ENCODE assay signal across 31 cellular contexts in the genomic region with DNA sequence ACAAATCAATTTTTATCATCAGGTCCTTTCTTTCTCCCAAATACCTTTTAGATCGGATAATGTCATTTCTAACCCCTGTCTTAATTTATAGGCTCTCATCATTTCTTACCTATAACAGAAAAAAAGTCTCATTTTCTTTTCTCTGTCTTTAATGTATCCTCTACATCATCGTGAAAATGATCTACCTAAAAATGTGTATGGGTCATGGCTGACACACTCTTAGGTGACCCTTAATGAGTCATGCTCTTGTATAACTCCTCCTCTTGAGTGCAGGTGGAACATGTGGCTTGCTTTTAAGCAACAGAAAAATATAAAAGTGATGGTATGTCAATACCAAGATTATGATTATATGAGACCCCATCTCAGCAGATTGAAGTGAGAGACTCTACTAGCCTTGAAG.
DNase-seq lines count a peak whose midpoint lies in the region; ATAC-seq, FAIRE-seq and TF ChIP-seq lines count a peak whose summit lies in the region.
"Had no signal": no experiment of that assay in that cellular context is flagged by ENCODE, and none has a peak within 500 bp of the region (broad histone marks: within the 10 kb centered on the region; RNA-seq: fewer than 3 reads in every experiment).

No MANE protein-coding gene starts in this region.

- H3K4me1 ChIP-seq in A549 (peaks cover 86% of the 10 kb centered on the region), HEK293 (ENCODE audit: control insufficient read depth, insufficient read depth, low read length) (peaks cover 65% of the 10 kb centered on the region), keratinocyte (ENCODE audit: control insufficient read depth, extremely low read depth, insufficient read depth, low read length) (peaks cover 57% of the 10 kb centered on the region), uterus (peaks cover 0 to 13% of the 10 kb centered on the region in 2 donors), right lobe of liver (no peaks in the 10 kb centered on the region)

- no peaks in the 10 kb centered on the region for H3K9me3 ChIP-seq in A549
- H3K9me3 ChIP-seq in HEK293 (ENCODE audit: control insufficient read depth, insufficient read depth, low read depth, low read length): no peaks in the 10 kb centered on the region
- no peaks in the 10 kb centered on the region for H3K9me3 ChIP-seq in keratinocyte (ENCODE audit: control insufficient read depth, low read depth, low read length)
- H3K9me3 ChIP-seq in uterus: no peaks in the 10 kb centered on the region
- H3K9me3 ChIP-seq in right lobe of liver: no peaks in the 10 kb centered on the region
- H3K9me3 ChIP-seq: esophagus squamous epithelium, SK-N-SH, thoracic aorta had no signal

- H2AFZ ChIP-seq in keratinocyte (ENCODE audit: control insufficient read depth, low read length): no peak overlapping the region
- H2AFZ ChIP-seq: GM23338 had no signal

- no peaks in the 10 kb centered on the region for H3K27me3 ChIP-seq in keratinocyte (ENCODE audit: control insufficient read depth, extremely low read depth, insufficient read depth, low read length)
- no peaks in the 10 kb centered on the region for H3K27me3 ChIP-seq in uterus
- H3K27me3 ChIP-seq in right lobe of liver: no peaks in the 10 kb centered on the region
- H3K27me3 ChIP-seq: esophagus squamous epithelium had no signal

- H3K4me3 ChIP-seq in A549: no peak overlapping the region
- H3K4me3 ChIP-seq in HEK293 (ENCODE audit: low read depth, low read length): no peak overlapping the region
- no peak overlapping the region for H3K4me3 ChIP-seq in keratinocyte (ENCODE audit: control insufficient read depth in 2 of 3, extremely low read depth in 1 of 3, insufficient read depth in 2 of 3, low read depth in 1 of 3, low read length in 3 of 3)
- H3K4me3 ChIP-seq in uterus: no peak overlapping the region
- no peak overlapping the region for H3K4me3 ChIP-seq in right lobe of liver
- H3K4me3 ChIP-seq: coronary artery, esophagus squamous epithelium, GM23338, thoracic aorta had no signal

- no peak for TF ChIP-seq RAD21 in A549 (conservative IDR thresholded peaks at IDR 0.05 in 1 of 2, IDR thresholded peaks at IDR 0.05 in 1 of 2)

- no peak overlapping the region for H3K4me3 Mint-ChIP-seq in type B pancreatic cell
- H3K4me3 Mint-ChIP-seq: activated CD8-positive, alpha-beta T cell treated with anti-CD3 and anti-CD28 coated beads for 36 hours; CD8-positive, alpha-beta T cell; effector memory CD8-positive, alpha-beta T cell; GM23338; memory B cell had no signal

- no peaks in the 10 kb centered on the region for H3K27me3 Mint-ChIP-seq in type B pancreatic cell
- H3K27me3 Mint-ChIP-seq: activated CD8-positive, alpha-beta T cell treated with anti-CD3 and anti-CD28 coated beads for 36 hours; effector memory CD8-positive, alpha-beta T cell; memory B cell had no signal

- H3K4me1 Mint-ChIP-seq in type B pancreatic cell (ENCODE audit: unreplicated experiment): peaks cover 28% of the 10 kb centered on the region
- H3K4me1 Mint-ChIP-seq: memory B cell had no signal

- H3K9me1 ChIP-seq in keratinocyte (ENCODE audit: control insufficient read depth, extremely low read depth, insufficient read depth, low read length): no peaks in the 10 kb centered on the region

- peak overlapping the region; percentile 49; the same call in 2 of the 3 replicates for H3K4me2 ChIP-seq in A549
- no peak overlapping the region for H3K4me2 ChIP-seq in keratinocyte (ENCODE audit: control insufficient read depth, extremely low read depth, insufficient read depth, low read depth, low read length)
- H3K4me2 ChIP-seq: GM23338, SK-N-SH had no signal

- no peak for TF ChIP-seq POLR2A in A549 (IDR thresholded peaks at IDR 0.05; ENCODE audit: low read length)
- TF ChIP-seq POLR2A in uterus (IDR thresholded peaks at IDR 0.05): no peak
- TF ChIP-seq POLR2A in right lobe of liver (IDR thresholded peaks at IDR 0.05): no peak

- no peak for TF ChIP-seq EP300 in A549 (IDR thresholded peaks at IDR 0.05)

- dilution Hi-C loops in keratinocyte (cut with MboI; ENCODE audit: extremely low pct_ligation_motif_present, low sequenced_read_pairs): no loop called here

- peaks cover 6% of the 10 kb centered on the region for H3K36me3 Mint-ChIP-seq in type B pancreatic cell
- H3K36me3 Mint-ChIP-seq: activated naive CD4-positive, alpha-beta T cell treated with anti-CD3 and anti-CD28 coated beads, Interleukin-2, amount 50 U/mL, for 72 hours; CD8-positive, alpha-beta T cell; memory B cell had no signal

- POLR2A ChIA-PET in A549 (lab: Yijun Ruan, JAX) (no interaction called here), HEK293 (lab: Yijun Ruan, JAX) (no interaction called here)

- FAIRE-seq in A549 (lab: Jason Lieb, UNC): peak; percentile 23
- FAIRE-seq in RCC 7860 (lab: Jason Lieb, UNC): peak; percentile 31
- FAIRE-seq in keratinocyte (lab: Jason Lieb, UNC): peak; percentile 48
- FAIRE-seq: A204.1, frontal cortex had no signal

- CTCF ChIA-PET in A549 (lab: Yijun Ruan, JAX): no interaction called here
- CTCF ChIA-PET in HEK293 (lab: Yijun Ruan, JAX): no interaction called here

- TF ChIP-seq CTCF in A549 (IDR thresholded peaks at IDR 0.05): no peak
- no peak for TF ChIP-seq CTCF in HEK293 (tag by site-specific recombination; IDR thresholded peaks at IDR 0.05)
- no peak for TF ChIP-seq CTCF in keratinocyte (optimal IDR thresholded peaks at IDR 0.05 in 1 of 3, IDR thresholded peaks at IDR 0.05 in 1 of 3, conservative IDR thresholded peaks at IDR 0.05 in 1 of 3; ENCODE audit: extremely low read depth in 1 of 3, insufficient read depth in 2 of 3, low read length in 3 of 3)
- TF ChIP-seq CTCF in uterus (IDR thresholded peaks at IDR 0.05): no peak
- TF ChIP-seq CTCF in right lobe of liver (IDR thresholded peaks at IDR 0.05): no peak
- TF ChIP-seq CTCF in type B pancreatic cell (conservative IDR thresholded peaks at IDR 0.05): no peak

- DNase-seq in A549 (ENCODE audit: low read depth in 1 of 2, low spot score in 1 of 2) (no peak), RCC 7860 (ENCODE audit: low spot score) (no peak), keratinocyte (ENCODE audit: low read depth, low spot score) (peak; percentile 25), uterus (no peak), right lobe of liver (no peak), type B pancreatic cell (ENCODE audit: extremely low spot score, unreplicated experiment) (no peak), cortex of kidney (lab: John Stamatoyannopoulos, UW) (no peak)
- DNase-seq: activated CD4-positive, alpha-beta T cell treated with anti-CD3 and anti-CD28 coated beads for 1 hour; activated CD8-positive, alpha-beta T cell treated with anti-CD3 and anti-CD28 coated beads for 36 hours; anterior cingulate cortex; CD8-positive, alpha-beta T cell; effector memory CD8-positive, alpha-beta T cell; esophagus squamous epithelium; Karpas-422; left cardiac atrium; NCI-H1048; NCI-H187; NCI-H526; RPMI8226; SK-N-SH; stimulated activated naive CD4-positive, alpha-beta T cell; T-helper 2 cell had no signal

- peak overlapping the region; percentile 41 to 78; a peak in 4 of 6 replicates for H3K27ac ChIP-seq in A549
- H3K27ac ChIP-seq in HEK293 (ENCODE audit: extremely low read depth, low read depth, low read length): no peak overlapping the region
- H3K27ac ChIP-seq in keratinocyte (ENCODE audit: control insufficient read depth, insufficient read depth, low read length): no peak overlapping the region
- peak overlapping the region in 1 of 2 donors; percentile 17 for H3K27ac ChIP-seq in uterus
- H3K27ac ChIP-seq in right lobe of liver: no peak overlapping the region
- H3K27ac ChIP-seq: coronary artery had no signal

- no peak overlapping the region for H3K9ac ChIP-seq in keratinocyte (ENCODE audit: control insufficient read depth, extremely low read depth, insufficient read depth, low read length)
- H3K9ac ChIP-seq: SK-N-SH had no signal

- intact Hi-C loops in uterus (cut with DNase I; ENCODE audit: low total_unique reads) (no loop called here), right lobe of liver (cut with DNase I) (no loop called here)

- H3K36me3 ChIP-seq in HEK293 (ENCODE audit: control insufficient read depth in 2 of 2, insufficient read depth in 1 of 2, low read length in 2 of 2) (no peaks in the 10 kb centered on the region), keratinocyte (ENCODE audit: control insufficient read depth in 2 of 2, extremely low read depth in 1 of 2, insufficient read depth in 2 of 2, low read length in 2 of 2) (peaks cover 0 to 3% of the 10 kb centered on the region in 2 experiments), uterus (no peaks in the 10 kb centered on the region), right lobe of liver (no peaks in the 10 kb centered on the region)
- H3K36me3 ChIP-seq: esophagus squamous epithelium, thoracic aorta had no signal

- H3K9me3 Mint-ChIP-seq in type B pancreatic cell: peaks cover 3% of the 10 kb centered on the region
- H3K9me3 Mint-ChIP-seq: activated CD8-positive, alpha-beta T cell treated with anti-CD3 and anti-CD28 coated beads for 36 hours; activated T-helper 2 cell treated with anti-CD3 and anti-CD28 coated beads, Interferon-gamma antibody, Interleukin-2, Interleukin-4, amounts not matched to agents 10 μg/mL and 5 μg/mL and 100 μg/mL, durations not matched to agents 14 hours and 24 hours and 36 hours; CD8-positive, alpha-beta T cell; GM23338; memory B cell had no signal

- no peak overlapping the region for H3K27ac Mint-ChIP-seq in type B pancreatic cell
- H3K27ac Mint-ChIP-seq: activated CD8-positive, alpha-beta T cell treated with anti-CD3 and anti-CD28 coated beads for 36 hours; activated naive CD4-positive, alpha-beta T cell treated with anti-CD3 and anti-CD28 coated beads, Interleukin-2, amount 50 U/mL, for 72 hours; activated T-helper 2 cell treated with anti-CD3 and anti-CD28 coated beads, Interferon-gamma antibody, Interleukin-2, Interleukin-4, amounts not matched to agents 10 μg/mL and 5 μg/mL and 100 μg/mL, durations not matched to agents 14 hours and 24 hours and 36 hours; CD8-positive, alpha-beta T cell; effector memory CD8-positive, alpha-beta T cell; GM23338; memory B cell had no signal

- no peak for ATAC-seq in A549
- ATAC-seq in right lobe of liver: no peak
- ATAC-seq: activated CD8-positive, alpha-beta T cell treated with anti-CD3 and anti-CD28 coated beads for 36 hours; activated naive CD4-positive, alpha-beta T cell treated with anti-CD3 and anti-CD28 coated beads, Interleukin-2, amount 50 U/mL, for 72 hours; CD8-positive, alpha-beta T cell; effector memory CD8-positive, alpha-beta T cell; GM23338; left cardiac atrium had no signal

- H3K79me2 ChIP-seq in keratinocyte (ENCODE audit: control insufficient read depth, insufficient read depth, low read length): no peaks in the 10 kb centered on the region

- no peaks in the 10 kb centered on the region for H4K20me1 ChIP-seq in keratinocyte (ENCODE audit: control insufficient read depth, extremely low read depth, insufficient read depth, low read length)

- 69% methylated on average over 2 of the region's 2 CpGs for WGBS in A549 (ENCODE audit: missing lambda C conversion rate)
- WGBS in right lobe of liver (ENCODE audit: insufficient coverage, low coverage, low lambda C conversion rate, missing lambda C conversion rate): 59% methylated on average over 2 of the region's 2 CpGs

TF ChIP-seq in A549, 52 proteins besides CTCF, POLR2A, EP300 and RAD21 (continues in another document):
- TF ChIP-seq FOSL2 (IDR thresholded peaks at IDR 0.05) (no peak), FOSL2 (CRISPR knock-in tag; IDR thresholded peaks at IDR 0.05) (peak; percentile 38; the same call in 1 of the 2 replicates)

Comparison
In these comparisons a context has a peak if more than half of its experiments do, and no peak if none do; other contexts are left out.
1. H3K27ac ChIP-seq: peak in A549 (2 of 2); none in HEK293 (single experiment), keratinocyte (single experiment) and right lobe of liver (0 of 3).